In the genomic region with DNA sequence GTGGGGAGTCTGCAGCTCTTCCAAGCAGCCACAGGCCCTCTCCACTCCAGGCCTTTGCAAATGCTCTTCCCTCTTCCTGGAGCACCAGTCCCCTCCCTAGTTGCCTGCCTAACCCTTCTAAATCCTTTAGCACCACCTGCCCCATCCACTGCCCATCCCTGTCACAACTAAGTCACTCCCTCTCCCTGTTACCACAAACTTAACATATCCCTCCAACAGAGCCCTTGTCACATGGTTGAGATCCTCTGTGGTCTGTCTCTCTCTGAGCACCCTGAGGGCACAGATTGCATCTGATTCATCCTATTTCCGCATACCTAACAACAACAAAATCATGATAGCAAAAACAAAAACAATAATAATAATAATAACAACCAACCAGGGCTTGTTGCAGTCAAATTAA, we compare ENCODE assay signal across 23 cellular contexts. TPM values are rescaled to one million over a fixed set of nuclear protein-coding genes. Genes with fewer than 3 reads are reported as not detected.
DNase-seq lines count a peak whose midpoint lies in the region; ATAC-seq, FAIRE-seq and TF ChIP-seq lines count a peak whose summit lies in the region.
"Had no signal": no experiment of that assay in that cellular context is flagged by ENCODE, and none has a peak within 500 bp of the region (broad histone marks: within the 10 kb centered on the region; RNA-seq: fewer than 3 reads in every experiment).

No MANE protein-coding gene starts in this region.

- peaks cover 18% of the 10 kb centered on the region for H3K27me3 Mint-ChIP-seq in dendritic cell treated with granulocyte-macrophage colony-stimulating factor and Interleukin-4, amounts not matched to agents 40 ng/mL and 50 ng/mL, for 4 days
- no peaks in the 10 kb centered on the region for H3K27me3 Mint-ChIP-seq in activated T-cell treated with anti-CD3 and anti-CD28 coated beads, Interleukin-2, amount 50 U/mL, for 72 hours (ENCODE audit: low read depth)

- H3K4me2 ChIP-seq in DND-41 (ENCODE audit: insufficient read depth, low read length) = no peak overlapping the region

- ATAC-seq in DND-41 (ENCODE audit: insufficient read depth, low read depth) = 0 out of 3 replicates have a peak, but pooled peaks have one; percentile 33
- no peak for ATAC-seq in activated T-cell treated with anti-CD3 and anti-CD28 coated beads, Interleukin-2, amount 50 U/mL, for 72 hours (replicated peaks in 1 of 2)

- no peak for TF ChIP-seq CTCF in DND-41 (IDR thresholded peaks at IDR 0.05; ENCODE audit: borderline replicate concordance, extremely low read depth, low read length, poor library complexity, severe bottlenecking)

- no peak overlapping the region for H3K9ac ChIP-seq in DND-41 (ENCODE audit: low read depth, low read length)

- no peaks in the 10 kb centered on the region for H4K20me1 ChIP-seq in DND-41 (ENCODE audit: insufficient read depth, low read length)

- H2AFZ ChIP-seq in DND-41 (ENCODE audit: low read depth, low read length) = no peak overlapping the region

- peak overlapping the region; percentile 49 for H3K27ac Mint-ChIP-seq in dendritic cell treated with granulocyte-macrophage colony-stimulating factor and Interleukin-4, amounts not matched to agents 40 ng/mL and 50 ng/mL, for 4 days
- H3K27ac Mint-ChIP-seq in activated T-cell treated with anti-CD3 and anti-CD28 coated beads, Interleukin-2, amount 50 U/mL, for 72 hours = no peak overlapping the region
- H3K27ac Mint-ChIP-seq: CD4-positive, CD25-positive, alpha-beta regulatory T cell had no signal

- no peak overlapping the region for H3K4me3 ChIP-seq in DND-41 (ENCODE audit: low read depth in 1 of 2, low read length in 2 of 2)
- H3K4me3 ChIP-seq: SK-N-MC had no signal

- H3K27ac ChIP-seq in DND-41 (ENCODE audit: low read length) = no peak overlapping the region
- H3K27ac ChIP-seq: SK-N-MC had no signal

- peaks cover 21% of the 10 kb centered on the region for H3K9me3 Mint-ChIP-seq in dendritic cell treated with granulocyte-macrophage colony-stimulating factor and Interleukin-4, amounts not matched to agents 40 ng/mL and 50 ng/mL, for 4 days
- H3K9me3 Mint-ChIP-seq in activated T-cell treated with anti-CD3 and anti-CD28 coated beads, Interleukin-2, amount 50 U/mL, for 72 hours = peaks cover 4% of the 10 kb centered on the region in 2 donors

- H3K4me1 Mint-ChIP-seq in dendritic cell treated with granulocyte-macrophage colony-stimulating factor and Interleukin-4, amounts not matched to agents 40 ng/mL and 50 ng/mL, for 4 days (ENCODE audit: low read depth) = peaks cover 32% of the 10 kb centered on the region
- H3K4me1 Mint-ChIP-seq in activated T-cell treated with anti-CD3 and anti-CD28 coated beads, Interleukin-2, amount 50 U/mL, for 72 hours (ENCODE audit: low read depth) = peaks cover 9% of the 10 kb centered on the region

- DNase-seq in DND-41 = no peak
- peak; percentile 83 for DNase-seq in M059J (ENCODE audit: low read depth)
- DNase-seq in islet precursor cell = peak; percentile 53
- no peak for DNase-seq in GM12892 (ENCODE audit: insufficient read length)
- DNase-seq in HTR-8/SVneo (ENCODE audit: insufficient read length, low spot score) = no peak
- DNase-seq in activated CD4-positive, alpha-beta T cell treated with anti-CD3 and anti-CD28 coated beads for 4 hours = no peak
- DNase-seq in activated T-cell treated with anti-CD3 and anti-CD28 coated beads, Interleukin-2, amount 50 U/mL, for 72 hours = no peak
- DNase-seq: AML-193; Calu3; CD4-positive, CD25-positive, alpha-beta regulatory T cell; DMS79; IMR-90; NCI-H1436 treated with DMSO at 0.1 percent for 48 hours; NCI-H2081 treated with DMSO at 0.1 percent for 48 hours; NCI-H2227 treated with DMSO at 0.1 percent for 48 hours; NCI-H526; NK-92 treated with Interleukin-12 subunit alpha and Interleukin-12 subunit beta, amount 100 ng/mL, for 24 hours; OCI-M1 had no signal

- H3K27me3 ChIP-seq in DND-41 (ENCODE audit: insufficient read depth, low read length, poor library complexity) = no peaks in the 10 kb centered on the region

- H3K79me2 ChIP-seq in DND-41 (ENCODE audit: insufficient read depth, low read length) = no peaks in the 10 kb centered on the region

- H3K4me3 Mint-ChIP-seq in dendritic cell treated with granulocyte-macrophage colony-stimulating factor and Interleukin-4, amounts not matched to agents 40 ng/mL and 50 ng/mL, for 4 days = no peak overlapping the region
- H3K4me3 Mint-ChIP-seq in activated T-cell treated with anti-CD3 and anti-CD28 coated beads, Interleukin-2, amount 50 U/mL, for 72 hours = no peak overlapping the region
- H3K4me3 Mint-ChIP-seq: CD4-positive, CD25-positive, alpha-beta regulatory T cell had no signal

- no peak for TF ChIP-seq POLR2A in GM12892 (IDR thresholded peaks at IDR 0.05; ENCODE audit: low read depth, low read length)

- intact Hi-C loops in dendritic cell treated with granulocyte-macrophage colony-stimulating factor and Interleukin-4, amounts not matched to agents 40 ng/mL and 50 ng/mL, for 4 days (cut with micrococcal nuclease) = no loop called here

- H3K36me3 ChIP-seq in DND-41 (ENCODE audit: insufficient read depth, low read length) = no peaks in the 10 kb centered on the region; the same call in 1 of the 2 replicates

- no peaks in the 10 kb centered on the region for H3K36me3 Mint-ChIP-seq in dendritic cell treated with granulocyte-macrophage colony-stimulating factor and Interleukin-4, amounts not matched to agents 40 ng/mL and 50 ng/mL, for 4 days (ENCODE audit: low read depth)
- peaks cover 3 to 4% of the 10 kb centered on the region in 2 donors for H3K36me3 Mint-ChIP-seq in activated T-cell treated with anti-CD3 and anti-CD28 coated beads, Interleukin-2, amount 50 U/mL, for 72 hours (ENCODE audit: insufficient read depth in 2 of 2)

- FAIRE-seq in GM12892 (lab: Jason Lieb, UNC) (no peak), HTR-8/SVneo (lab: Jason Lieb, UNC) (no peak)
- FAIRE-seq: H54 had no signal

- H3K9me3 ChIP-seq in DND-41 (ENCODE audit: insufficient read depth, low read length, severe bottlenecking) = peaks cover 5% of the 10 kb centered on the region

- H3K4me1 ChIP-seq in DND-41 (ENCODE audit: insufficient read depth, low read length) = no peaks in the 10 kb centered on the region

RNA-seq across cellular contexts. Expression of gene BEAN1, which starts 11.0 kb away (rescaled TPM):
- not detected in 2 replicates for total RNA-seq in M059J (2014; rRNA removed; shearing (Covaris generic))
- not detected for polyA plus RNA-seq in GM12892 (2012; ENCODE audit: missing spikeins)
- not detected for total RNA-seq in activated T-cell treated with anti-CD3 and anti-CD28 coated beads, Interleukin-2, amount 50 U/mL, for 72 hours
- total RNA-seq: A673; CD4-positive, CD25-positive, alpha-beta regulatory T cell; IMR-90 had no signal
- polyA plus RNA-seq: IMR-90 had no signal

RNA-seq across cellular contexts. Expression of gene CDH5, which starts 49.6 kb away (rescaled TPM):
- total RNA-seq in M059J (2014; rRNA removed; shearing (Covaris generic)) = 0.05 TPM in 1 of 2 replicates, not detected in the other
- polyA plus RNA-seq in GM12892 (2012; ENCODE audit: missing spikeins) = not detected
- total RNA-seq in activated T-cell treated with anti-CD3 and anti-CD28 coated beads, Interleukin-2, amount 50 U/mL, for 72 hours = not detected
- total RNA-seq: Calu3; CD4-positive, CD25-positive, alpha-beta regulatory T cell; IMR-90; LHCN-M2 had no signal
- polyA plus RNA-seq: CD4-positive, CD25-positive, alpha-beta regulatory T cell; IMR-90 had no signal

Comparison
In these comparisons a context has a peak if more than half of its experiments do, and no peak if none do; other contexts are left out.
1. DNase-seq: peak in M059J (single experiment) and islet precursor cell (single experiment); none in DND-41 (single experiment), GM12892 (single experiment), HTR-8/SVneo (single experiment), activated CD4-positive, alpha-beta T cell treated with anti-CD3 and anti-CD28 coated beads for 4 hours (0 of 2) and activated T-cell treated with anti-CD3 and anti-CD28 coated beads, Interleukin-2, amount 50 U/mL, for 72 hours (0 of 2).